ENCODE assay signal across 10 cellular contexts in genomic region chr15:48596415-48596814, GRCh38. TPM values are rescaled to one million over a fixed set of nuclear protein-coding genes. Genes with fewer than 3 reads are reported as not detected.
DNase-seq lines count a peak whose midpoint lies in the region; ATAC-seq, FAIRE-seq and TF ChIP-seq lines count a peak whose summit lies in the region.
"Had no signal": no experiment of that assay in that cellular context is flagged by ENCODE, and none has a peak within 500 bp of the region (broad histone marks: within the 10 kb centered on the region; RNA-seq: fewer than 3 reads in every experiment).

No MANE protein-coding gene starts in this region.

- peak; percentile 27 for FAIRE-seq in GM12878 (lab: Jason Lieb, UNC)

- DNase-seq in GM12878 (ENCODE audit: low read depth, low spot score) (peak; percentile 36), Caco-2 (no peak), cardiac septum (ENCODE audit: low spot score) (no peak), lower leg skin (ENCODE audit: low spot score in 2 of 2) (no peak), T-helper 17 cell (no peak)
- DNase-seq: testis had no signal

- H3K9me3 ChIP-seq in GM12878 (replicated peaks; ENCODE audit: control insufficient read depth, insufficient read depth, low read length) (no peaks in the 10 kb centered on the region), Caco-2 (no peaks in the 10 kb centered on the region), T-helper 17 cell (ENCODE audit: control insufficient read depth, low read length, poor library complexity, severe bottlenecking) (no peaks in the 10 kb centered on the region)
- H3K9me3 ChIP-seq: testis had no signal

- H3K4me2 ChIP-seq in GM12878 (ENCODE audit: control insufficient read depth, insufficient read depth), result peak overlapping the region; percentile 91

- no peak for TF ChIP-seq POLR2A in GM12878 (IDR thresholded peaks at IDR 0.05; ENCODE audit: low read depth, low read length)
- TF ChIP-seq POLR2A in lower leg skin (IDR thresholded peaks at IDR 0.05), result no peak

- CTCF ChIA-PET in GM12878 (lab: Yijun Ruan, JAX) (interaction anchor here (0.6 to 1.5 kb wide), 5 partner anchors 9 to 237 kb away, joined by 3 to 7 read pairs (median 4); no protein-coding TSS in a partner anchor), Caco-2 (lab: Charles Lee) (no interaction called here)

- intact Hi-C loops in GM12878 (cut with micrococcal nuclease; ENCODE audit: unreplicated experiment), result no loop called here
- intact Hi-C loops in Caco-2 (cut with micrococcal nuclease; ENCODE audit: unreplicated experiment), result no loop called here
- intact Hi-C loops in cardiac septum (cut with DNase I), result no loop called here
- intact Hi-C loops in lower leg skin (cut with DNase I; ENCODE audit: low total_unique reads), result no loop called here

- H3K27me3 Mint-ChIP-seq in Caco-2 (ENCODE audit: insufficient read depth, unreplicated experiment), result no peaks in the 10 kb centered on the region
- H3K27me3 Mint-ChIP-seq in T-helper 17 cell, result peaks cover 26% of the 10 kb centered on the region

- H3K27me3 ChIP-seq in GM12878 (replicated peaks in 1 of 2; ENCODE audit: control insufficient read depth in 2 of 2, insufficient read depth in 2 of 2, low read length in 1 of 2) (no peaks in the 10 kb centered on the region), Caco-2 (replicated peaks; ENCODE audit: control insufficient read depth, insufficient read depth, low read length) (no peaks in the 10 kb centered on the region)
- H3K27me3 ChIP-seq: testis had no signal

- SMC1A ChIA-PET in GM12878 (lab: Charles Lee; ENCODE audit: uncharacterized antibody, unreplicated experiment), result interaction anchor here (0.8 to 2.6 kb wide), 17 partner anchors 9 to 241 kb away, joined by 3 to 10 read pairs (median 4); no protein-coding TSS in a partner anchor

- no peaks in the 10 kb centered on the region for H3K79me2 ChIP-seq in GM12878 (ENCODE audit: control insufficient read depth, insufficient read depth, low read length)

- peak overlapping the region; percentile 45; the same call in 1 of the 2 replicates for H3K9ac ChIP-seq in GM12878 (ENCODE audit: control insufficient read depth, insufficient read depth, low read length)

- H3K27ac Mint-ChIP-seq in Caco-2 (ENCODE audit: unreplicated experiment), result no peak overlapping the region
- H3K27ac Mint-ChIP-seq in T-helper 17 cell, result no peak overlapping the region
- H3K27ac Mint-ChIP-seq: WTC11 had no signal

- no peak for TF ChIP-seq RAD21 in GM12878 (IDR thresholded peaks at IDR 0.05; ENCODE audit: insufficient read depth, low read depth, low read length)

- peak; percentile 47 for ATAC-seq in GM19455 (IDR thresholded peaks at IDR 0.05; ENCODE audit: unreplicated experiment)
- ATAC-seq in HG03025 (IDR thresholded peaks at IDR 0.05; ENCODE audit: low FRiP score, unreplicated experiment), result peak; percentile 47
- ATAC-seq in GM12878, result peak; percentile 76
- ATAC-seq in T-helper 17 cell, result no peak
- ATAC-seq: WTC11 had no signal

- no peak overlapping the region for H3K4me3 Mint-ChIP-seq in Caco-2 (ENCODE audit: unreplicated experiment)
- no peak overlapping the region for H3K4me3 Mint-ChIP-seq in T-helper 17 cell
- H3K4me3 Mint-ChIP-seq: WTC11 had no signal

- BruUV-seq in GM12878 (replicated peaks; lab: Mats Ljungman, UMichigan) (no TSS peak), Caco-2 (replicated peaks; lab: Mats Ljungman, UMichigan) (no TSS peak)

- POLR2A ChIA-PET in GM12878 (lab: Charles Lee), result interaction anchor here (0.8 to 1.7 kb wide), 6 partner anchors 15 to 202 kb away, joined by 3 to 6 read pairs (median 3); no protein-coding TSS in a partner anchor
- POLR2A ChIA-PET in Caco-2 (lab: Charles Lee), result no interaction called here

- H2AFZ ChIP-seq in GM12878 (ENCODE audit: control insufficient read depth, low read depth, low read length), result peak overlapping the region; percentile 70

- TF ChIP-seq EP300 in GM12878 (IDR thresholded peaks at IDR 0.05; ENCODE audit: borderline replicate concordance in 1 of 2, control insufficient read depth in 1 of 2, low read depth in 2 of 2, low read length in 2 of 2), result no peak

- peak overlapping the region; percentile 49 for H3K27ac ChIP-seq in GM12878 (ENCODE audit: control insufficient read depth, insufficient read depth)
- H3K27ac ChIP-seq: testis had no signal

- no peaks in the 10 kb centered on the region for H3K36me3 ChIP-seq in GM12878 (ENCODE audit: control insufficient read depth in 2 of 2, insufficient read depth in 2 of 2, low read length in 1 of 2)
- no peaks in the 10 kb centered on the region for H3K36me3 ChIP-seq in Caco-2 (ENCODE audit: control insufficient read depth, insufficient read depth, low read length)

- no peak for TF ChIP-seq CTCF in GM12875 (IDR thresholded peaks at IDR 0.05; ENCODE audit: borderline replicate concordance, insufficient read depth, low read depth, low read length)
- no peak for TF ChIP-seq CTCF in GM12878 (IDR thresholded peaks at IDR 0.05 in 2 of 3, conservative IDR thresholded peaks at IDR 0.05 in 1 of 3; ENCODE audit: control insufficient read depth in 2 of 3, extremely low read depth in 1 of 3, insufficient read depth in 1 of 3, low read depth in 3 of 3, low read length in 3 of 3)
- TF ChIP-seq CTCF in Caco-2 (IDR thresholded peaks at IDR 0.05; ENCODE audit: insufficient read depth in 1 of 2, low read depth in 1 of 2, low read length in 1 of 2, severe bottlenecking in 1 of 2, unreplicated experiment in 1 of 2), result no peak
- TF ChIP-seq CTCF in lower leg skin (IDR thresholded peaks at IDR 0.05), result no peak

- 0% methylated on average over 4 of the region's 4 CpGs for WGBS in GM12878 (ENCODE audit: insufficient coverage, insufficient replicate concordance, low lambda C conversion rate, missing lambda C conversion rate)
- WGBS in lower leg skin, 2 donors, result 61 to 76% methylated on average over 4 of the region's 4 CpGs

- peak overlapping the region; percentile 31 for H3K4me3 ChIP-seq in GM12875 (ENCODE audit: low read depth, low read length)
- peak overlapping the region; percentile 39; the same call in 1 of the 2 replicates for H3K4me3 ChIP-seq in GM12878
- H3K4me3 ChIP-seq in Caco-2 (ENCODE audit: low read depth, low read length), result no peak overlapping the region
- H3K4me3 ChIP-seq in lower leg skin (ENCODE audit: low read depth, poor library complexity, severe bottlenecking), result no peak overlapping the region
- H3K4me3 ChIP-seq: testis had no signal

- H3K4me1 Mint-ChIP-seq in Caco-2 (ENCODE audit: low read depth, unreplicated experiment) (no peaks in the 10 kb centered on the region), T-helper 17 cell (no peaks in the 10 kb centered on the region)
- H3K4me1 Mint-ChIP-seq: WTC11 had no signal

- in situ Hi-C loops in GM12878 (cut with MboI), result no loop called here

- RAD21 ChIA-PET in GM12878 (lab: Charles Lee; ENCODE audit: unreplicated experiment), result interaction anchor here (0.7 to 2.1 kb wide), 17 partner anchors 15 to 282 kb away, joined by 3 to 9 read pairs (median 4); partner anchors contain the start of genes EID1 and FBN1

- H3K9me3 Mint-ChIP-seq in Caco-2 (ENCODE audit: unreplicated experiment), result no peaks in the 10 kb centered on the region
- H3K9me3 Mint-ChIP-seq: WTC11 had no signal

- peaks cover 11% of the 10 kb centered on the region for H3K4me1 ChIP-seq in GM12878 (ENCODE audit: control insufficient read depth, insufficient read depth, low read length)
- no peaks in the 10 kb centered on the region for H3K4me1 ChIP-seq in Caco-2
- H3K4me1 ChIP-seq: testis had no signal

- H3K36me3 Mint-ChIP-seq in Caco-2 (ENCODE audit: insufficient read depth, unreplicated experiment) (no peaks in the 10 kb centered on the region), T-helper 17 cell (ENCODE audit: low read depth) (no peaks in the 10 kb centered on the region)
- H3K36me3 Mint-ChIP-seq: WTC11 had no signal

- H4K20me1 ChIP-seq in GM12878 (ENCODE audit: control insufficient read depth, insufficient read depth), result no peaks in the 10 kb centered on the region

TF ChIP-seq in GM12878, 131 proteins besides CTCF, POLR2A, EP300 and RAD21 (continues in another document):
- TF ChIP-seq CEBPB (IDR thresholded peaks at IDR 0.05; ENCODE audit: borderline replicate concordance in 1 of 2, low read depth in 2 of 2, low read length in 2 of 2), result no peak
- 0 out of 2 replicates have a peak, but pooled peaks have one; percentile 9 for TF ChIP-seq TAF1 (IDR thresholded peaks at IDR 0.05; ENCODE audit: borderline replicate concordance, low read depth, low read length)
- TF ChIP-seq, protein P1, sequence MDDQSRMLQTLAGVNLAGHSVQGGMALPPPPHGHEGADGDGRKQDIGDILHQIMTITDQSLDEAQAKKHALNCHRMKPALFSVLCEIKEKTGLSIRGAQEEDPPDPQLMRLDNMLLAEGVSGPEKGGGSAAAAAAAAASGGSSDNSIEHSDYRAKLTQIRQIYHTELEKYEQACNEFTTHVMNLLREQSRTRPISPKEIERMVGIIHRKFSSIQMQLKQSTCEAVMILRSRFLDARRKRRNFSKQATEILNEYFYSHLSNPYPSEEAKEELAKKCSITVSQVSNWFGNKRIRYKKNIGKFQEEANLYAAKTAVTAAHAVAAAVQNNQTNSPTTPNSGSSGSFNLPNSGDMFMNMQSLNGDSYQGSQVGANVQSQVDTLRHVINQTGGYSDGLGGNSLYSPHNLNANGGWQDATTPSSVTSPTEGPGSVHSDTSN (IDR thresholded peaks at IDR 0.05; ENCODE audit: insufficient replicate concordance, low read depth, low read length), result no peak
- no peak for TF ChIP-seq SUZ12 (IDR thresholded peaks at IDR 0.05; ENCODE audit: unreplicated experiment)
- no peak for TF ChIP-seq NR2C1 (IDR thresholded peaks at IDR 0.05)
- no peak for TF ChIP-seq SPI1 (IDR thresholded peaks at IDR 0.05; ENCODE audit: borderline replicate concordance, insufficient read depth, low read depth, low read length)

RNA-seq across cellular contexts. Expression of gene FBN1, which starts 49.1 kb away (rescaled TPM):
- total RNA-seq in GM12878 (2013; cell fraction: nucleolus; rRNA removed), result 30.8 and 31.4 TPM in 2 replicates
- total RNA-seq in GM12878 (2014; rRNA removed), result 9.8 and 11.2 TPM in 2 replicates
- total RNA-seq in GM12878 (2014; rRNA removed; fragmentation: Illumina TruSeq; extraction: Trizol), result 10.1 and 10.7 TPM in 2 replicates
- 12.6 and 15.3 TPM in 2 replicates for total RNA-seq in GM12878 (2021)
- 3.5 TPM for polyA plus RNA-seq in GM12878 (2011; ENCODE audit: low read depth)
- polyA plus RNA-seq in GM12878 (2011; rRNA removed), result 6.1 and 6.6 TPM in 2 replicates
- polyA plus RNA-seq in GM12878 (2011; cell fraction: cytosol; rRNA removed), result 5.3 and 5.8 TPM in 2 replicates
- 12.7 and 15.7 TPM in 2 replicates for polyA plus RNA-seq in GM12878 (2011; cell fraction: nucleus; rRNA removed)
- 4.5 and 5.7 TPM in 2 replicates for polyA plus RNA-seq in GM12878 (2012)
- 8.9 and 10.1 TPM in 2 replicates for polyA plus RNA-seq in GM12878 (2014; fragmentation: Illumina TruSeq; extraction: Trizol)
- polyA plus RNA-seq in GM12878 (2014; fragmentation: Nextera tagmentation; extraction: Ambion mirVana), result 1 to 10 TPM; 2.2 to 2.6 TPM
- polyA plus RNA-seq in GM12878 (2014; rRNA removed), result 5.7 and 7.4 TPM in 2 replicates
- polyA plus RNA-seq in GM12878 (2016; fragmentation: Nextera tagmentation; extraction: Ambion mirVana), result 1 to 10 TPM; 3.7 to 3.8 TPM
- 14.2 and 20.3 TPM in 2 replicates for polyA minus RNA-seq in GM12878 (2011; rRNA and poly(A)+ RNA removed)
- 5.3 and 5.7 TPM in 2 replicates for polyA minus RNA-seq in GM12878 (2011; cell fraction: cytosol; rRNA and poly(A)+ RNA removed)
- 11.2 and 14.3 TPM in 2 replicates for polyA minus RNA-seq in GM12878 (2011; cell fraction: nucleus; rRNA and poly(A)+ RNA removed)
- 0.21 and 0.43 TPM in 2 replicates for total RNA-seq in Caco-2 (2022)
- total RNA-seq in cardiac septum, result 32.1 TPM
- 10 to 100 TPM; 15.0 to 59.3 (median 24.0) TPM for total RNA-seq in lower leg skin
- total RNA-seq in T-helper 17 cell, result under 1 TPM; 0.07 to 0.29 TPM

Comparison
In these comparisons a context has a peak if more than half of its experiments do, and no peak if none do; other contexts are left out.
1. H3K4me3 ChIP-seq: peak in GM12875 (single experiment) and GM12878 (single experiment); none in Caco-2 (single experiment) and lower leg skin (single experiment).